In the genomic region with DNA sequence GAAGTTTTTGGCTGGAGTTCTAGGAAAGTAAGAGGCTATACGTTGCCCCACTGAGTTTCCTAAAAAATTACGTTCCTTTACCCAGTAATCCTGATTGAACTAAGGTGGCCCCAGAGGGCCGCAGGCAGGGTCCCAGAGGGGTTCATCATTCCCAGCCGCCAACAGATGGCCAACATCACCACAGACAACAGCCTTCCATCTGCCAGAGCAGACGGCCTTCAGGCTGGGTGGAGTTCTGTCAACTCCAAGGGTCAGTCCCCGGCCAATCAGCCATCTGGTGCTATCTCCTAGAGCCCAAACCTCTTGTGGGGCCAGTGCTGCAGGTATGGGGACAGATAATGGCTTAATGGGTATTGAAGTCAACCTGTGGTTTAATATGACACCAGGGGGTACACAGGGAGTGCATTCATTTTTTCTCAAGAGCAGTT, we compare ENCODE assay signal across 1 cellular context.
TF ChIP-seq lines count a peak whose summit lies in the region.

No MANE protein-coding gene starts in this region.

TF ChIP-seq in HCT116, 20 proteins besides CTCF, POLR2A, EP300 and RAD21:
- no peak for TF ChIP-seq POLR2AphosphoS5 (IDR thresholded peaks at IDR 0.05; ENCODE audit: low read depth, low read length)
- no peak for TF ChIP-seq CBX3 (IDR thresholded peaks at IDR 0.05; ENCODE audit: low read depth)
- no peak for TF ChIP-seq ATF3 (IDR thresholded peaks at IDR 0.05)
- no peak for TF ChIP-seq ELF1 (IDR thresholded peaks at IDR 0.05; ENCODE audit: borderline replicate concordance, low read depth)
- TF ChIP-seq YY1 (IDR thresholded peaks at IDR 0.05; ENCODE audit: extremely low read depth, insufficient replicate concordance, low read depth, low read length), result no peak
TF ChIP-seq in HCT116: peak in this region for 0.
